In genomic region chr2:8457092-8457481, GRCh38 we compare ENCODE assay signal across 8 cellular contexts.
DNase-seq lines count a peak whose midpoint lies in the region; ATAC-seq and TF ChIP-seq lines count a peak whose summit lies in the region.

No MANE protein-coding gene starts in this region.

- POLR2A ChIA-PET in activated CD4-positive, alpha-beta T cell treated with anti-CD3 and anti-CD28 coated beads for 36 hours (lab: Charles Lee) = no interaction called here

- H3K27ac ChIP-seq in coronary artery (no peak overlapping the region), spleen (peak overlapping the region in 6 of 8 donors; percentile 57 to 80 (median 68))

- CTCF ChIA-PET in activated CD4-positive, alpha-beta T cell treated with anti-CD3 and anti-CD28 coated beads for 36 hours (lab: Charles Lee) = no interaction called here

- H3K4me3 ChIP-seq in coronary artery (peak overlapping the region; percentile 25), spleen (peak overlapping the region in 5 of 8 donors; percentile 2 to 63 (median 24))

- peaks cover 0 to 74% (median 14%) of the 10 kb centered on the region in 7 donors for H3K27me3 ChIP-seq in spleen (replicated peaks in 1 of 7)

- 26 to 59% (median 42%) methylated on average over 21 to 41 of the region's 41 CpGs for WGBS in spleen, 5 donors

- peaks cover 7 to 43% (median 18%) of the 10 kb centered on the region in 6 donors for H3K4me1 ChIP-seq in spleen

- intact Hi-C loops in activated CD4-positive, alpha-beta T cell treated with anti-CD3 and anti-CD28 coated beads for 36 hours (cut with DNase I, micrococcal nuclease) = loop anchor here in 1 of 2 experiments (1.0 kb wide), 1 partner anchor 225 kb away; the partner anchor contains the start of gene ID2
- intact Hi-C loops in spleen (cut with DNase I; ENCODE audit: low total_unique reads) = no loop called here

- peak overlapping the region; percentile 61 for H3K4me3 Mint-ChIP-seq in activated CD4-positive, alpha-beta T cell treated with anti-CD3 and anti-CD28 coated beads for 36 hours

- peaks cover 7% of the 10 kb centered on the region for H3K27me3 Mint-ChIP-seq in activated CD4-positive, alpha-beta T cell treated with anti-CD3 and anti-CD28 coated beads for 36 hours

- no peak for TF ChIP-seq CTCF in coronary artery (IDR thresholded peaks at IDR 0.05)
- TF ChIP-seq CTCF in spleen (IDR thresholded peaks at IDR 0.05 in 8 of 11, conservative IDR thresholded peaks at IDR 0.05 in 3 of 11) = no peak

- no peaks in the 10 kb centered on the region for H3K9me3 Mint-ChIP-seq in activated CD4-positive, alpha-beta T cell treated with anti-CD3 and anti-CD28 coated beads for 36 hours (ENCODE audit: low read depth)

- no peaks in the 10 kb centered on the region for H3K36me3 Mint-ChIP-seq in activated CD4-positive, alpha-beta T cell treated with anti-CD3 and anti-CD28 coated beads for 36 hours (ENCODE audit: low read depth)

- no peak for TF ChIP-seq POLR2A in spleen (IDR thresholded peaks at IDR 0.05)

- no peaks in the 10 kb centered on the region for H3K9me3 ChIP-seq in spleen

- no peaks in the 10 kb centered on the region for H3K36me3 ChIP-seq in spleen

- peak overlapping the region; percentile 8 for H3K27ac Mint-ChIP-seq in activated CD4-positive, alpha-beta T cell treated with anti-CD3 and anti-CD28 coated beads for 36 hours

- peak; percentile 57 for ATAC-seq in activated CD4-positive, alpha-beta T cell treated with anti-CD3 and anti-CD28 coated beads for 36 hours
- no peak for ATAC-seq in HG02678 (IDR thresholded peaks at IDR 0.05; ENCODE audit: unreplicated experiment)
- ATAC-seq in HG02970 (IDR thresholded peaks at IDR 0.05; ENCODE audit: low FRiP score, unreplicated experiment) = no peak
- no peak for ATAC-seq in HG02885 (IDR thresholded peaks at IDR 0.05; ENCODE audit: poor library complexity, unreplicated experiment)

- peaks cover 42% of the 10 kb centered on the region for H3K4me1 Mint-ChIP-seq in activated CD4-positive, alpha-beta T cell treated with anti-CD3 and anti-CD28 coated beads for 36 hours

- DNase-seq in activated CD4-positive, alpha-beta T cell treated with anti-CD3 and anti-CD28 coated beads for 36 hours = peak; percentile 47
- DNase-seq in activated CD4-positive, alpha-beta T cell treated with anti-CD3 and anti-CD28 coated beads for 1 hour = no peak
- peak; percentile 66 for DNase-seq in NCI-H748 treated with DMSO at 0.1 percent for 48 hours (lab: John Stamatoyannopoulos, UW)
- no peak for DNase-seq in coronary artery (ENCODE audit: low spot score)
- peak; percentile 85 for DNase-seq in spleen

Comparison
In these comparisons a context has a peak if more than half of its experiments do, and no peak if none do; other contexts are left out.
1. DNase-seq: peak in activated CD4-positive, alpha-beta T cell treated with anti-CD3 and anti-CD28 coated beads for 36 hours (single experiment), NCI-H748 treated with DMSO at 0.1 percent for 48 hours (single experiment) and spleen (single experiment); none in activated CD4-positive, alpha-beta T cell treated with anti-CD3 and anti-CD28 coated beads for 1 hour (single experiment) and coronary artery (single experiment).
2. H3K27ac ChIP-seq: peak in spleen (6 of 8); none in coronary artery (0 of 2).